Comparison of ENCODE assay signal across 17 cellular contexts in genomic region chr19:30023330-30023729, GRCh38.
"Had no signal": no experiment of that assay in that cellular context is flagged by ENCODE, and none has a peak within 500 bp of the region (broad histone marks: within the 10 kb centered on the region; RNA-seq: fewer than 3 reads in every experiment).

No MANE protein-coding gene starts in this region.

- H3K27me3 Mint-ChIP-seq: activated CD8-positive, alpha-beta memory T cell treated with anti-CD3 and anti-CD28 coated beads, Interleukin-2, amount 10 ng/mL, durations not matched to agents 7 days and 5 days; memory B cell; stimulated activated memory B cell treated with anti-CD40 and anti-IgM and Interleukin-4, amounts not matched to agents 10 μg/mL and 1 μg/mL and 100 μg/mL, for 72 hours had no signal

- DNase-seq: activated CD4-positive, alpha-beta T cell treated with anti-CD3 and anti-CD28 coated beads, Interleukin-2, amount 50 U/mL, for 48 hours; activated CD8-positive, alpha-beta memory T cell treated with anti-CD3 and anti-CD28 coated beads, Interleukin-2, amount 10 ng/mL, durations not matched to agents 7 days and 5 days; activated effector memory CD4-positive, alpha-beta T cell treated with anti-CD3 and anti-CD28 coated beads, Interleukin-2, amount 50 U/mL, for 16 hours; activated T-cell treated with anti-CD3 and anti-CD28 coated beads, Interleukin-2, amount 50 U/mL, for 1 hour; caudate nucleus; left lung; natural killer cell; posterior cingulate gyrus; retina; stimulated activated CD4-positive, alpha-beta T cell treated with anti-CD3 and anti-CD28 coated beads, Interleukin-2, amount 100 ng/mL, for 48 hours; WERI-Rb-1 had no signal

- H3K4me1 Mint-ChIP-seq: memory B cell had no signal

- H3K4me1 ChIP-seq: esophagus muscularis mucosa had no signal

- H3K36me3 Mint-ChIP-seq: natural killer cell had no signal

- H3K4me3 ChIP-seq: coronary artery, esophagus muscularis mucosa, left lung had no signal

- FAIRE-seq: keratinocyte had no signal

- H3K4me3 Mint-ChIP-seq: activated CD8-positive, alpha-beta memory T cell treated with anti-CD3 and anti-CD28 coated beads, Interleukin-2, amount 10 ng/mL, durations not matched to agents 7 days and 5 days; memory B cell; natural killer cell; stimulated activated memory B cell treated with anti-CD40 and anti-IgM and Interleukin-4, amounts not matched to agents 10 μg/mL and 1 μg/mL and 100 μg/mL, for 72 hours had no signal

- H3K9me3 ChIP-seq: esophagus muscularis mucosa, left lung had no signal

- H3K9me3 Mint-ChIP-seq: activated naive CD4-positive, alpha-beta T cell treated with anti-CD3 and anti-CD28 coated beads, Interleukin-2, amount 50 U/mL, for 72 hours; memory B cell; natural killer cell; stimulated activated memory B cell treated with anti-CD40 and anti-IgM and Interleukin-4, amounts not matched to agents 10 μg/mL and 1 μg/mL and 100 μg/mL, for 72 hours had no signal

- H3K27ac ChIP-seq: coronary artery, esophagus muscularis mucosa, left lung, WERI-Rb-1 had no signal

- ATAC-seq: activated CD8-positive, alpha-beta memory T cell treated with anti-CD3 and anti-CD28 coated beads, Interleukin-2, amount 10 ng/mL, durations not matched to agents 7 days and 5 days; activated naive CD4-positive, alpha-beta T cell treated with anti-CD3 and anti-CD28 coated beads, Interleukin-2, amount 50 U/mL, for 72 hours; left lung; natural killer cell; stimulated activated memory B cell treated with anti-CD40 and anti-IgM and Interleukin-4, amounts not matched to agents 10 μg/mL and 1 μg/mL and 100 μg/mL, for 72 hours had no signal

- H3K27ac Mint-ChIP-seq: activated CD8-positive, alpha-beta memory T cell treated with anti-CD3 and anti-CD28 coated beads, Interleukin-2, amount 10 ng/mL, durations not matched to agents 7 days and 5 days; memory B cell; stimulated activated memory B cell treated with anti-CD40 and anti-IgM and Interleukin-4, amounts not matched to agents 10 μg/mL and 1 μg/mL and 100 μg/mL, for 72 hours had no signal

- H3K27me3 ChIP-seq: esophagus muscularis mucosa, left lung had no signal

- H3K36me3 ChIP-seq: WERI-Rb-1 had no signal
